In genomic region chr13:96816874-96817273, GRCh38 we compare ENCODE assay signal across 1 cellular context.
TF ChIP-seq lines count a peak whose summit lies in the region.

No MANE protein-coding gene starts in this region.

TF ChIP-seq in WTC11, 78 proteins besides CTCF, POLR2A, EP300 and RAD21 (continued from another document):
- TF ChIP-seq CDX4 (CRISPR knock-in tag; IDR thresholded peaks at IDR 0.05; ENCODE audit: borderline replicate concordance): no peak
- no peak for TF ChIP-seq AR (CRISPR knock-in tag; IDR thresholded peaks at IDR 0.05)
